ENCODE assay signal across 9 cellular contexts in genomic region chr2:106108351-106108750, GRCh38.
A peak's percentile ranks its signal among the peaks of the same experiment; 100 is the strongest.
DNase-seq lines count a peak whose midpoint lies in the region; TF ChIP-seq lines count a peak whose summit lies in the region.
"Had no signal": no experiment of that assay in that cellular context is flagged by ENCODE, and none has a peak within 500 bp of the region (broad histone marks: within the 10 kb centered on the region; RNA-seq: fewer than 3 reads in every experiment).

No MANE protein-coding gene starts in this region.

- DNase-seq in A673 (ENCODE audit: low spot score) (no peak), GM10266 (ENCODE audit: extremely low spot score) (no peak), astrocyte of the spinal cord (ENCODE audit: low read depth, low spot score) (peak; percentile 56), hippocampal formation (lab: John Stamatoyannopoulos, UW) (peak; percentile 34 to 49), endothelial cell (ENCODE audit: low spot score) (no peak), epidermal melanocyte (ENCODE audit: insufficient read length, low spot score) (no peak), NCI-H2227 treated with DMSO at 0.1 percent for 48 hours (lab: John Stamatoyannopoulos, UW) (no peak)
- DNase-seq in activated CD4-positive, alpha-beta T cell treated with anti-CD3 and anti-CD28 coated beads for 4 hours: no peak
- DNase-seq: H7 had no signal

- no peaks in the 10 kb centered on the region for H3K27me3 Mint-ChIP-seq in endothelial cell (ENCODE audit: unreplicated experiment)

- H3K27ac Mint-ChIP-seq in endothelial cell (ENCODE audit: unreplicated experiment): no peak overlapping the region

- intact Hi-C loops in A673 (cut with micrococcal nuclease; ENCODE audit: unreplicated experiment): loop anchor here (10.0 kb wide), 1 partner anchor 136 kb away; no protein-coding TSS in a partner anchor

- in situ Hi-C loops in astrocyte of the spinal cord (cut with HindIII; ENCODE audit: low sequenced_read_pairs): no loop called here

- no peaks in the 10 kb centered on the region for H3K4me1 ChIP-seq in A673 (ENCODE audit: insufficient read depth, low read length, poor library complexity, severe bottlenecking)

- H3K9me3 ChIP-seq in A673 (ENCODE audit: low read depth, low read length, poor library complexity, severe bottlenecking): no peaks in the 10 kb centered on the region

- H3K4me3 ChIP-seq in A673 (ENCODE audit: low read depth, low read length, poor library complexity, severe bottlenecking) (no peak overlapping the region), astrocyte of the spinal cord (ENCODE audit: low read depth, low read length) (no peak overlapping the region)

- peaks cover 4% of the 10 kb centered on the region for H3K4me1 Mint-ChIP-seq in endothelial cell (ENCODE audit: unreplicated experiment)

- H3K4me3 Mint-ChIP-seq in endothelial cell (ENCODE audit: unreplicated experiment): no peak overlapping the region

- H3K36me3 Mint-ChIP-seq in endothelial cell (ENCODE audit: low read depth, unreplicated experiment): peaks cover 19% of the 10 kb centered on the region

- no peaks in the 10 kb centered on the region for H3K36me3 ChIP-seq in A673 (ENCODE audit: insufficient read depth, low read length, poor library complexity, severe bottlenecking)

- CTCF ChIA-PET in A673 (lab: Charles Lee): no interaction called here

- H3K9me3 Mint-ChIP-seq in endothelial cell (ENCODE audit: unreplicated experiment): no peaks in the 10 kb centered on the region

- TF ChIP-seq CTCF in A673 (conservative IDR thresholded peaks at IDR 0.05; ENCODE audit: low read depth, low read length) (peak; percentile 29), GM10266 (IDR thresholded peaks at IDR 0.05; ENCODE audit: control insufficient read depth, insufficient read depth, low read depth, missing control alignments) (peak; percentile 37), astrocyte of the spinal cord (IDR thresholded peaks at IDR 0.05; ENCODE audit: low read depth, low read length) (peak; percentile 67), endothelial cell (IDR thresholded peaks at IDR 0.05; ENCODE audit: unreplicated experiment) (no peak)

- no peaks in the 10 kb centered on the region for H3K27me3 ChIP-seq in A673 (replicated peaks; ENCODE audit: insufficient read depth, low read depth, low read length, poor library complexity)

- BruUV-seq in A673 (replicated peaks; lab: Mats Ljungman, UMichigan): no TSS peak

- POLR2A ChIA-PET in A673 (lab: Charles Lee; ENCODE audit: low non-redundant PET): interaction anchor here (0.5 to 0.6 kb wide), 2 partner anchors 122 to 167 kb away, joined by 3 read pairs; no protein-coding TSS in a partner anchor

- H3K27ac ChIP-seq in A673 (ENCODE audit: low read depth, low read length, poor library complexity, severe bottlenecking): no peak overlapping the region

Comparison
In these comparisons a context has a peak if more than half of its experiments do, and no peak if none do; other contexts are left out.
1. DNase-seq: peak in astrocyte of the spinal cord (single experiment) and hippocampal formation (2 of 2); none in A673 (single experiment), GM10266 (single experiment), endothelial cell (single experiment), epidermal melanocyte (single experiment), activated CD4-positive, alpha-beta T cell treated with anti-CD3 and anti-CD28 coated beads for 4 hours (0 of 2) and NCI-H2227 treated with DMSO at 0.1 percent for 48 hours (single experiment).